Comparison of ENCODE assay signal across 17 cellular contexts in the genomic region with DNA sequence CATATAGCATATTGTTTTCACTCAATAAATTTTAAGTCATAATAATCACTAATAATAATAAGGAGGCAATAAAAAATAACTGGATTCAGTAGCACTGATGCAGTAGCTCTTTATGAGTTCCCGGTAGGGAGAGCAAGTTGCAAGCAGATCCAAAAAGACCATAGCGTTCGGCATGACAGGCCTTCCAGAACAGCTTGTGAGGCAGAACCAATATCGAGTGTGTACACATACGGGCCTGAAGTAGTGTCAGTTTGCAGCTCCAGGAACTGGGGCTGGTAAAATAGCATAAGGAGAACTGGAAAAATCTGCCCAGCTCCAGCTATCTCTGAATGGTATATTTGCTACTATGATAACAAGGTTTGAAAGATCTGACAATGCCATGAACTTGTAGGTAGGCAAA.
DNase-seq lines count a peak whose midpoint lies in the region; ATAC-seq and TF ChIP-seq lines count a peak whose summit lies in the region.
"Had no signal": no experiment of that assay in that cellular context is flagged by ENCODE, and none has a peak within 500 bp of the region (broad histone marks: within the 10 kb centered on the region; RNA-seq: fewer than 3 reads in every experiment).

No MANE protein-coding gene starts in this region.

- no peak for TF ChIP-seq CTCF in GM10266 (IDR thresholded peaks at IDR 0.05; ENCODE audit: control insufficient read depth, insufficient read depth, low read depth, missing control alignments)

- ATAC-seq in GM21381 (IDR thresholded peaks at IDR 0.05; ENCODE audit: unreplicated experiment) = no peak
- ATAC-seq: HCT116, K562 had no signal

- DNase-seq in DMS53 treated with DMSO at 0.1 percent for 48 hours (lab: John Stamatoyannopoulos, UW; ENCODE audit: unreplicated experiment) = peak; percentile 36
- peak; percentile 56 for DNase-seq in NCI-H2029 treated with DMSO at 0.1 percent for 48 hours (lab: John Stamatoyannopoulos, UW)
- peak; percentile 33 for DNase-seq in NCI-H510A (lab: John Stamatoyannopoulos, UW)
- no peak for DNase-seq in epidermal melanocyte (ENCODE audit: insufficient read length, low spot score)
- no peak for DNase-seq in GM10266 (ENCODE audit: extremely low spot score)
- DNase-seq: ACHN; BE2C; C1 segment of cervical spinal cord; Caco-2; CD4-positive, CD25-positive, alpha-beta regulatory T cell; CD8-positive, alpha-beta memory T cell; GOT3; H7; IMR-90 had no signal

Comparison
In these comparisons a context has a peak if more than half of its experiments do, and no peak if none do; other contexts are left out.
1. DNase-seq: peak in DMS53 treated with DMSO at 0.1 percent for 48 hours (single experiment), NCI-H2029 treated with DMSO at 0.1 percent for 48 hours (single experiment) and NCI-H510A (single experiment); none in epidermal melanocyte (single experiment) and GM10266 (single experiment).